8 cellular contexts compared by ENCODE assay signal in genomic region chr4:53377319-53378170, GRCh38. TPM values are rescaled to one million over a fixed set of nuclear protein-coding genes. Genes with fewer than 3 reads are reported as not detected.
DNase-seq lines count a peak whose midpoint lies in the region; ATAC-seq and TF ChIP-seq lines count a peak whose summit lies in the region.

FIP1L1 (plus strand) TSS chr4:53377641; CDS start chr4:53377839, 198 bp downstream.

- ATAC-seq in GM18873 (IDR thresholded peaks at IDR 0.05; ENCODE audit: low FRiP score, unreplicated experiment) (peak; percentile 71), HG03139 (IDR thresholded peaks at IDR 0.05; ENCODE audit: unreplicated experiment) (peak; percentile 86), activated B cell treated with CpG ODN at 0.5 μM for 24 hours (ENCODE audit: low read depth) (peak; percentile 91)

- H3K36me3 Mint-ChIP-seq in activated B cell treated with CpG ODN at 0.5 μM for 24 hours (ENCODE audit: low read depth) = peaks cover 21% of the 10 kb centered on the region
- H3K36me3 Mint-ChIP-seq in immature natural killer cell = no peaks in the 10 kb centered on the region

- H3K9me3 Mint-ChIP-seq in activated B cell treated with CpG ODN at 0.5 μM for 24 hours (no peaks in the 10 kb centered on the region), immature natural killer cell (no peaks in the 10 kb centered on the region)

- POLR2A ChIA-PET in AG04449 (lab: Yijun Ruan, JAX) (no interaction called here), activated B cell treated with CpG ODN at 0.5 μM for 24 hours (lab: Charles Lee) (interaction anchor here (0.5 to 1.2 kb wide), 6 partner anchors 9 to 1536 kb away, joined by 3 to 19 read pairs (median 4); partner anchors contain the start of gene SCFD2)

- DNase-seq in AG04449 (ENCODE audit: low read depth, low spot score) (peak; percentile 28), NCI-H2227 (lab: John Stamatoyannopoulos, UW; ENCODE audit: unreplicated experiment) (peak; percentile 93), activated B cell treated with CpG ODN at 0.5 μM for 24 hours (peak; percentile 97), caudate nucleus (lab: John Stamatoyannopoulos, UW) (peak; percentile 5 to 91 (median 82)), immature natural killer cell (peak; percentile 94 to 95 (median 94)), smooth muscle cell of the brain vasculature (ENCODE audit: low read depth, low spot score) (peak; percentile 79)

- intact Hi-C loops in activated B cell treated with CpG ODN at 0.5 μM for 24 hours (cut with micrococcal nuclease) = loop anchor here (1.0 to 5.0 kb wide), 3 partner anchors 11 to 855 kb away; partner anchors contain the start of gene SCFD2

- CTCF ChIA-PET in AG04449 (lab: Yijun Ruan, JAX) (interaction anchor here (0.8 to 1.5 kb wide), 2 partner anchors 41 to 363 kb away, joined by 3 to 4 read pairs; no protein-coding TSS in a partner anchor), activated B cell treated with CpG ODN at 0.5 μM for 24 hours (lab: Charles Lee) (no interaction called here)

- H3K4me1 Mint-ChIP-seq in activated B cell treated with CpG ODN at 0.5 μM for 24 hours = peaks cover 34% of the 10 kb centered on the region
- H3K4me1 Mint-ChIP-seq in immature natural killer cell = peaks cover 32 to 52% of the 10 kb centered on the region in 2 donors

- H3K27ac ChIP-seq in caudate nucleus (ENCODE audit: low read depth, low read length) = peak within 1 kb of the TSS; percentile 63

- peak within 1 kb of the TSS; percentile 79 for H3K4me3 ChIP-seq in AG04449 (ENCODE audit: low read depth, low read length)

- H3K27me3 Mint-ChIP-seq in activated B cell treated with CpG ODN at 0.5 μM for 24 hours = no peaks in the 10 kb centered on the region
- H3K27me3 Mint-ChIP-seq in immature natural killer cell (ENCODE audit: low read depth in 3 of 3) = peaks cover 14 to 17% (median 17%) of the 10 kb centered on the region in 3 donors

- TF ChIP-seq CTCF in AG04449 (IDR thresholded peaks at IDR 0.05; ENCODE audit: insufficient read depth, low read length, missing control alignments) = no peak
- no peak for TF ChIP-seq CTCF in activated B cell treated with CpG ODN at 0.5 μM for 24 hours (IDR thresholded peaks at IDR 0.05)

- H3K27ac Mint-ChIP-seq in activated B cell treated with CpG ODN at 0.5 μM for 24 hours (peak within 1 kb of the TSS; percentile 98), immature natural killer cell (peak within 1 kb of the TSS; percentile 95 to 100 (median 99))

- H3K4me3 Mint-ChIP-seq in activated B cell treated with CpG ODN at 0.5 μM for 24 hours = peak within 1 kb of the TSS; percentile 99
- H3K4me3 Mint-ChIP-seq in immature natural killer cell = peak within 1 kb of the TSS; percentile 99 to 100 (median 100)

RNA-seq across cellular contexts. Expression of gene FIP1L1, which starts in this region (rescaled TPM):
- total RNA-seq in activated B cell treated with CpG ODN at 0.5 μM for 24 hours = 72.7 and 80.1 TPM in 2 replicates
- 10 to 100 TPM; 43.3 to 75.8 (median 75.3) TPM for polyA plus RNA-seq in immature natural killer cell

Comparison
In these comparisons a context has a peak if more than half of its experiments do, and no peak if none do; other contexts are left out.
1. Peak in every context shown above with its lines: DNase-seq, ATAC-seq, H3K4me3 ChIP-seq and H3K27ac ChIP-seq.
2. DNase-seq: peak in every context shown above with its lines; median percentile 97 in activated B cell treated with CpG ODN at 0.5 μM for 24 hours; 94 in immature natural killer cell; 93 in NCI-H2227; 82 in caudate nucleus; 79 in smooth muscle cell of the brain vasculature; 28 in AG04449.